Comparison of ENCODE assay signal across 8 cellular contexts in the genomic region with DNA sequence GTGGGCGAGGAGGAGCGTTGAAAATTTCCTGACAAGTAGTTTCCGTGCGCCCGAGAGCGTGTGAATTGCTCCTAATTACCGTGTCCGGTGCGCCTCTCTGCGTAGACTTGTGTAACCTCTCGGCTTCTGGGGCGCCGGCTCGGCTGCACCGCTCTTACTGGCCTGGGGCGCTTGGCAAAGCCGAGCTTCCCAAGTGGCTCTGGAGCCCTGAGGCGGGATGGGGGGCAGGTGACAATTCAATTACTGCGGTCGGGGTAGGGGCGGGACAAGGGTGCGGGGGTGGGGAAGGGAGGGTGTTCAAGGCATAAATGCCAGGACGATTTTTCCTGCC. TPM values are rescaled to one million over a fixed set of nuclear protein-coding genes. Genes with fewer than 3 reads are reported as not detected.
DNase-seq lines count a peak whose midpoint lies in the region; ATAC-seq and TF ChIP-seq lines count a peak whose summit lies in the region.

No MANE protein-coding gene starts in this region.

- no peak for TF ChIP-seq CTCF in RWPE1 (conservative IDR thresholded peaks at IDR 0.05; ENCODE audit: low read depth)
- no peak for TF ChIP-seq CTCF in foreskin keratinocyte (conservative IDR thresholded peaks at IDR 0.05)

- peaks cover 3% of the 10 kb centered on the region for H3K4me1 ChIP-seq in foreskin keratinocyte

- POLR2A ChIA-PET in activated CD4-positive, alpha-beta T cell treated with anti-CD3 and anti-CD28 coated beads for 36 hours (lab: Charles Lee) = no interaction called here
- POLR2A ChIA-PET in RWPE1 (lab: Yijun Ruan, JAX; ENCODE audit: low non-redundant PET) = no interaction called here

- CTCF ChIA-PET in activated CD4-positive, alpha-beta T cell treated with anti-CD3 and anti-CD28 coated beads for 36 hours (lab: Charles Lee) = interaction anchor here (0.8 kb wide), 1 partner anchor 10 kb away, joined by 3 read pairs; no protein-coding TSS in a partner anchor
- CTCF ChIA-PET in RWPE1 (lab: Yijun Ruan, JAX) = interaction anchor here (0.6 to 0.7 kb wide), 4 partner anchors 14 to 1663 kb away, joined by 3 to 6 read pairs (median 4); no protein-coding TSS in a partner anchor

- DNase-seq in activated CD4-positive, alpha-beta T cell treated with anti-CD3 and anti-CD28 coated beads for 36 hours = peak; percentile 66
- no peak for DNase-seq in activated CD4-positive, alpha-beta T cell treated with anti-CD3 and anti-CD28 coated beads, Interleukin-2, amount 50 U/mL, for 1 hour
- DNase-seq in RWPE1 (ENCODE audit: low spot score) (peak; percentile 36), foreskin keratinocyte (no peak), GF-D8 (lab: John Stamatoyannopoulos, UW) (no peak)
- peak; percentile 33 to 46 for DNase-seq in stimulated activated naive CD8-positive, alpha-beta T cell treated with anti-CD3 and anti-CD28 coated beads, Interleukin-15, amount 100 ng/mL, for 72 hours
- no peak for DNase-seq in stimulated activated naive CD4-positive, alpha-beta T cell treated with Interleukin-2 at 50 U/mL for 16 hours (lab: John Stamatoyannopoulos, UW)

- peaks cover 57% of the 10 kb centered on the region for H3K4me1 Mint-ChIP-seq in activated CD4-positive, alpha-beta T cell treated with anti-CD3 and anti-CD28 coated beads for 36 hours
- H3K4me1 Mint-ChIP-seq in stimulated activated naive CD8-positive, alpha-beta T cell treated with anti-CD3 and anti-CD28 coated beads, Interleukin-15, amount 100 ng/mL, for 72 hours = peaks cover 86% of the 10 kb centered on the region

- H3K27me3 Mint-ChIP-seq in activated CD4-positive, alpha-beta T cell treated with anti-CD3 and anti-CD28 coated beads for 36 hours = peaks cover 71% of the 10 kb centered on the region
- peaks cover 95% of the 10 kb centered on the region for H3K27me3 Mint-ChIP-seq in stimulated activated naive CD8-positive, alpha-beta T cell treated with anti-CD3 and anti-CD28 coated beads, Interleukin-15, amount 100 ng/mL, for 72 hours

- peak; percentile 45 for ATAC-seq in activated CD4-positive, alpha-beta T cell treated with anti-CD3 and anti-CD28 coated beads for 36 hours
- ATAC-seq in foreskin keratinocyte (peak; percentile 4), GM21825 (IDR thresholded peaks at IDR 0.05; ENCODE audit: unreplicated experiment) (no peak)
- ATAC-seq in stimulated activated naive CD8-positive, alpha-beta T cell treated with anti-CD3 and anti-CD28 coated beads, Interleukin-15, amount 100 ng/mL, for 72 hours = peak; percentile 66

- intact Hi-C loops in activated CD4-positive, alpha-beta T cell treated with anti-CD3 and anti-CD28 coated beads for 36 hours (cut with DNase I, micrococcal nuclease) = loop anchor here in 1 of 2 experiments (5.0 kb wide), 1 partner anchor 554 kb away; no protein-coding TSS in a partner anchor

- H3K27ac Mint-ChIP-seq in activated CD4-positive, alpha-beta T cell treated with anti-CD3 and anti-CD28 coated beads for 36 hours = no peak overlapping the region
- no peak overlapping the region for H3K27ac Mint-ChIP-seq in stimulated activated naive CD8-positive, alpha-beta T cell treated with anti-CD3 and anti-CD28 coated beads, Interleukin-15, amount 100 ng/mL, for 72 hours

- peaks cover 100% of the 10 kb centered on the region for H3K27me3 ChIP-seq in foreskin keratinocyte

- H3K4me3 Mint-ChIP-seq in activated CD4-positive, alpha-beta T cell treated with anti-CD3 and anti-CD28 coated beads for 36 hours = peak overlapping the region; percentile 68
- H3K4me3 Mint-ChIP-seq in stimulated activated naive CD8-positive, alpha-beta T cell treated with anti-CD3 and anti-CD28 coated beads, Interleukin-15, amount 100 ng/mL, for 72 hours = peak overlapping the region; percentile 80 to 89

- H3K36me3 Mint-ChIP-seq in activated CD4-positive, alpha-beta T cell treated with anti-CD3 and anti-CD28 coated beads for 36 hours (ENCODE audit: low read depth) = no peaks in the 10 kb centered on the region

- H3K9me3 Mint-ChIP-seq in activated CD4-positive, alpha-beta T cell treated with anti-CD3 and anti-CD28 coated beads for 36 hours (ENCODE audit: low read depth) = no peaks in the 10 kb centered on the region
- no peaks in the 10 kb centered on the region for H3K9me3 Mint-ChIP-seq in stimulated activated naive CD8-positive, alpha-beta T cell treated with anti-CD3 and anti-CD28 coated beads, Interleukin-15, amount 100 ng/mL, for 72 hours

- H3K27ac ChIP-seq in RWPE1 (no peak overlapping the region), foreskin keratinocyte (no peak overlapping the region)

RNA-seq across cellular contexts. Expression of a gene that starts 0.4 kb away (rescaled TPM):
- not detected for total RNA-seq in activated CD4-positive, alpha-beta T cell treated with anti-CD3 and anti-CD28 coated beads for 36 hours
- not detected in 2 replicates for total RNA-seq in foreskin keratinocyte
- not detected in 2 replicates for polyA plus RNA-seq in foreskin keratinocyte

Comparison
In these comparisons a context has a peak if more than half of its experiments do, and no peak if none do; other contexts are left out.
1. DNase-seq: peak in activated CD4-positive, alpha-beta T cell treated with anti-CD3 and anti-CD28 coated beads for 36 hours (single experiment), RWPE1 (single experiment) and stimulated activated naive CD8-positive, alpha-beta T cell treated with anti-CD3 and anti-CD28 coated beads, Interleukin-15, amount 100 ng/mL, for 72 hours (2 of 2); none in activated CD4-positive, alpha-beta T cell treated with anti-CD3 and anti-CD28 coated beads, Interleukin-2, amount 50 U/mL, for 1 hour (single experiment), foreskin keratinocyte (0 of 2), GF-D8 (single experiment) and stimulated activated naive CD4-positive, alpha-beta T cell treated with Interleukin-2 at 50 U/mL for 16 hours (single experiment).